ENCODE assay signal across 8 cellular contexts in genomic region chr5:148382961-148383360, GRCh38. TPM values are rescaled to one million over a fixed set of nuclear protein-coding genes. Genes with fewer than 3 reads are reported as not detected.
DNase-seq lines count a peak whose midpoint lies in the region; ATAC-seq, FAIRE-seq and TF ChIP-seq lines count a peak whose summit lies in the region.

No MANE protein-coding gene starts in this region.

- peaks cover 7 to 8% of the 10 kb centered on the region in 2 donors for H3K36me3 Mint-ChIP-seq in naive B cell

- H3K4me1 Mint-ChIP-seq in naive B cell: peaks cover 33 to 45% (median 37%) of the 10 kb centered on the region in 3 donors

- peak; percentile 28 for FAIRE-seq in colon (lab: Jason Lieb, UNC)

- peaks cover 4 to 11% (median 6%) of the 10 kb centered on the region in 7 donors for H3K9me3 Mint-ChIP-seq in naive B cell

- POLR2A ChIA-PET in AG04449 (lab: Yijun Ruan, JAX): no interaction called here

- peak overlapping the region; percentile 94 to 99 (median 99) for H3K27ac Mint-ChIP-seq in naive B cell

- no peak for TF ChIP-seq CTCF in AG04449 (IDR thresholded peaks at IDR 0.05; ENCODE audit: insufficient read depth, low read length, missing control alignments)

- H3K27me3 Mint-ChIP-seq in naive B cell: no peaks in the 10 kb centered on the region

- H3K4me3 ChIP-seq in AG04449 (ENCODE audit: low read depth, low read length): peak overlapping the region; percentile 86
- H3K4me3 ChIP-seq in Jurkat, Clone E6-1 (ENCODE audit: low read length): peak overlapping the region; percentile 87

- DNase-seq in AG04449 (ENCODE audit: low read depth, low spot score) (no peak), naive B cell (no peak), D341Med (ENCODE audit: low spot score) (no peak), AG20443 (ENCODE audit: low spot score) (no peak)
- no peak for DNase-seq in Jurkat, Clone E6-1 (ENCODE audit: low read depth, low spot score)

- no peak for ATAC-seq in naive B cell (ENCODE audit: low read depth in 2 of 2)
- ATAC-seq in HG02852 (IDR thresholded peaks at IDR 0.05; ENCODE audit: unreplicated experiment): no peak
- ATAC-seq in GM18502 (IDR thresholded peaks at IDR 0.05; ENCODE audit: poor library complexity, unreplicated experiment): no peak

- CTCF ChIA-PET in AG04449 (lab: Yijun Ruan, JAX): interaction anchor here (0.8 kb wide), 2 partner anchors 8 to 22 kb away, joined by 3 to 4 read pairs; no protein-coding TSS in a partner anchor

- H3K4me3 Mint-ChIP-seq in naive B cell: peak overlapping the region; percentile 77 to 98 (median 94)

RNA-seq across cellular contexts. Expression of gene FBXO38, which starts 0.8 kb away (rescaled TPM):
- polyA plus RNA-seq in Jurkat, Clone E6-1 (2012; ENCODE audit: insufficient read depth, insufficient read length): 35.2 TPM
- 10 to 100 TPM in 5 of 6 donors, 1 to 10 TPM in 1; 6.6 to 22.8 (median 19.2) TPM for polyA plus RNA-seq in naive B cell (ENCODE audit: low read depth in 6 of 6)

RNA-seq across cellular contexts. Expression of gene SPINK9, which starts 47.6 kb away (rescaled TPM):
- not detected for polyA plus RNA-seq in Jurkat, Clone E6-1 (2012; ENCODE audit: insufficient read depth, insufficient read length)
- not detected for polyA plus RNA-seq in naive B cell (ENCODE audit: low read depth in 6 of 6)
